In the genomic region with DNA sequence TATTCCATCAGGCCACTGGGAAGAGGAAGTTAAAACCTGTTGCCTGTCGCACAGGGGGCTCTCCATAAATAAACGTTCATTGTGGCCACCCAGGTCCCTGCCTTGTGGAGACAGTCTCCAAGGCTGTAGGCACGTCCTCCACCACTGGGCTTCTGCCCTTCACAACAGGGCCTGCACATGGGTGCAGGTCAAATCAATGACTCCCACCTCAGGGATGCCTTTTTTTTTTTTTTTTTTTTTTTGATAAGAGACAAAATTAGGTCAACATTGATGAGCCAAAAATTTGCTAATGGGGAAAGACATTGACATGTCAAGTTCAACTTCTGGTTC, we compare ENCODE assay signal across 20 cellular contexts. TPM values are rescaled to one million over a fixed set of nuclear protein-coding genes. Genes with fewer than 3 reads are reported as not detected.
"Had no signal": no experiment of that assay in that cellular context is flagged by ENCODE, and none has a peak within 500 bp of the region (broad histone marks: within the 10 kb centered on the region; RNA-seq: fewer than 3 reads in every experiment).

No MANE protein-coding gene starts in this region.

- H3K27me3 ChIP-seq: heart right ventricle, left lung, spleen had no signal

- H3K4me3 ChIP-seq: coronary artery, heart right ventricle, left lung, spleen, thoracic aorta had no signal

- H3K36me3 ChIP-seq: heart right ventricle, left lung, spleen, thoracic aorta had no signal

- H3K27ac Mint-ChIP-seq: activated naive CD4-positive, alpha-beta T cell treated with anti-CD3 and anti-CD28 coated beads, Interleukin-2, amount 10 ng/mL, durations not matched to agents 7 days and 5 days; activated naive CD8-positive, alpha-beta T cell treated with anti-CD3 and anti-CD28 coated beads, Interleukin-2, amount 50 U/mL, for 24 hours; stimulated activated naive B cell treated with anti-CD40 and anti-IgM and Interleukin-4, amounts not matched to agents 10 μg/mL and 1 μg/mL and 100 μg/mL, for 72 hours had no signal

- H3K4me3 Mint-ChIP-seq: activated naive CD4-positive, alpha-beta T cell treated with anti-CD3 and anti-CD28 coated beads, Interleukin-2, amount 10 ng/mL, durations not matched to agents 7 days and 5 days; activated naive CD8-positive, alpha-beta T cell treated with anti-CD3 and anti-CD28 coated beads, Interleukin-2, amount 50 U/mL, for 24 hours; naive B cell; stimulated activated naive B cell treated with anti-CD40 and anti-IgM and Interleukin-4, amounts not matched to agents 10 μg/mL and 1 μg/mL and 100 μg/mL, for 72 hours had no signal

- H3K36me3 Mint-ChIP-seq: naive B cell had no signal

- DNase-seq: activated CD4-positive, alpha-beta T cell treated with anti-CD3 and anti-CD28 coated beads, Interleukin-2, amount 50 U/mL, for 1 hour; activated CD8-positive, alpha-beta memory T cell treated with anti-CD3 and anti-CD28 coated beads for 24 hours; activated CD8-positive, alpha-beta memory T cell treated with anti-CD3 and anti-CD28 coated beads, Interleukin-2, amount 50 U/mL, for 48 hours; activated effector memory CD4-positive, alpha-beta T cell treated with Interleukin-2 at 50 U/mL for 16 hours; activated naive CD4-positive, alpha-beta T cell treated with anti-CD3 and anti-CD28 coated beads, Interleukin-2, amount 10 ng/mL, durations not matched to agents 7 days and 5 days; activated naive CD8-positive, alpha-beta T cell treated with anti-CD3 and anti-CD28 coated beads, Interleukin-2, amount 50 U/mL, for 24 hours; activated T-cell treated with anti-CD3 and anti-CD28 coated beads, Interleukin-2, amount 50 U/mL, for 48 hours; effector CD4-positive, alpha-beta T cell; heart right ventricle; naive B cell; stimulated activated naive B cell treated with anti-CD40 and anti-IgM and Interleukin-4, amounts not matched to agents 10 μg/mL and 1 μg/mL and 100 μg/mL, for 72 hours; T1000 had no signal

- H3K9me3 ChIP-seq: heart right ventricle, left lung, spleen, thoracic aorta had no signal

- H3K27me3 Mint-ChIP-seq: activated naive CD8-positive, alpha-beta T cell treated with anti-CD3 and anti-CD28 coated beads, Interleukin-2, amount 50 U/mL, for 24 hours; naive B cell; stimulated activated naive B cell treated with anti-CD40 and anti-IgM and Interleukin-4, amounts not matched to agents 10 μg/mL and 1 μg/mL and 100 μg/mL, for 72 hours had no signal

- ATAC-seq: activated CD4-positive, CD25-positive, alpha-beta regulatory T cell treated with anti-CD3 and anti-CD28 coated beads, Interleukin-2, amount 50 U/mL, for 24 hours; activated naive CD8-positive, alpha-beta T cell treated with anti-CD3 and anti-CD28 coated beads, Interleukin-2, amount 50 U/mL, for 24 hours; heart right ventricle; left lung; stimulated activated naive B cell treated with anti-CD40 and anti-IgM and Interleukin-4, amounts not matched to agents 10 μg/mL and 1 μg/mL and 100 μg/mL, for 72 hours had no signal

- H3K27ac ChIP-seq: coronary artery, heart right ventricle, left lung, spleen, thoracic aorta had no signal

- H3K9me3 Mint-ChIP-seq: activated naive CD8-positive, alpha-beta T cell treated with anti-CD3 and anti-CD28 coated beads, Interleukin-2, amount 50 U/mL, for 24 hours; stimulated activated naive B cell treated with anti-CD40 and anti-IgM and Interleukin-4, amounts not matched to agents 10 μg/mL and 1 μg/mL and 100 μg/mL, for 72 hours had no signal

RNA-seq across cellular contexts. Expression of a gene that starts 12.6 kb away (rescaled TPM):
- total RNA-seq: aorta, heart right ventricle, left lung, lung microvascular endothelial cell, thoracic aorta, ureter had no signal
- polyA plus RNA-seq: aorta, heart right ventricle had no signal
